1 cellular context compared by ENCODE assay signal in the genomic region with DNA sequence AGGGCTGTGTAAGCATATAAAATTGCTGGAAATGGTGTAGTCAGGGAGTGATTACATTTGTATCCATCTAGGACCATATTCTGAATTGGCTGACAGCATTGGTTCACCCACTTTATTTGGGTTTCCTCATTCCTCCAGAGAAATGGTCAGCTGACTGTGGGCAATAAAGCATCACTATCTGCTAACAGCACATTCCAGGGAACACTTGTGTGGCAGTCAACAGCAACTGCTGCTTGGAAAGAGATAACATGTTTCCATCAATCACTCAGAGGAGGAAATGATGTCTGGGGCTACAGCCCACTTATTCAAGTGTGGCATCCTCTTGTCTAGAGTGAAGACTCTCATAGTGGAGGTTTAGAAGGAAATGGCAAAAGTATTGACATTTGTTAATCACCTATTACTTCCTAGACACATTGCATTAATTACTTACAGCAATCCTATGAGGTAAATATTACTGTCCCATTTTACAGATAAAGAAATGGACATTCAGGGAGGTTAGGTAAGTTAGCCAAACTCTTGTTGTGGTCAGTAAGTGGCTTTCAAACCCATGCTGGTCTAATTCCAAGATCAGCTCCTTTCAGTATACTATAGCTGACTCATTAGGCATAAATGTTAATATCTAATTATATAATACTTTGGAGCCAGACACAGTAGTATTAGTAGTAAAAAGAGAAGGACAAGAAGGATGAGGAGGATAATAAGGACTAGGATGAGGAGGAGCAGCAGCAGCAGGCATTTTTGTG.
TF ChIP-seq lines count a peak whose summit lies in the region.

No MANE protein-coding gene starts in this region.

TF ChIP-seq in K562, 482 proteins besides CTCF, POLR2A, EP300 and RAD21 (continued from another document and continues in another):
- TF ChIP-seq, protein P1, sequence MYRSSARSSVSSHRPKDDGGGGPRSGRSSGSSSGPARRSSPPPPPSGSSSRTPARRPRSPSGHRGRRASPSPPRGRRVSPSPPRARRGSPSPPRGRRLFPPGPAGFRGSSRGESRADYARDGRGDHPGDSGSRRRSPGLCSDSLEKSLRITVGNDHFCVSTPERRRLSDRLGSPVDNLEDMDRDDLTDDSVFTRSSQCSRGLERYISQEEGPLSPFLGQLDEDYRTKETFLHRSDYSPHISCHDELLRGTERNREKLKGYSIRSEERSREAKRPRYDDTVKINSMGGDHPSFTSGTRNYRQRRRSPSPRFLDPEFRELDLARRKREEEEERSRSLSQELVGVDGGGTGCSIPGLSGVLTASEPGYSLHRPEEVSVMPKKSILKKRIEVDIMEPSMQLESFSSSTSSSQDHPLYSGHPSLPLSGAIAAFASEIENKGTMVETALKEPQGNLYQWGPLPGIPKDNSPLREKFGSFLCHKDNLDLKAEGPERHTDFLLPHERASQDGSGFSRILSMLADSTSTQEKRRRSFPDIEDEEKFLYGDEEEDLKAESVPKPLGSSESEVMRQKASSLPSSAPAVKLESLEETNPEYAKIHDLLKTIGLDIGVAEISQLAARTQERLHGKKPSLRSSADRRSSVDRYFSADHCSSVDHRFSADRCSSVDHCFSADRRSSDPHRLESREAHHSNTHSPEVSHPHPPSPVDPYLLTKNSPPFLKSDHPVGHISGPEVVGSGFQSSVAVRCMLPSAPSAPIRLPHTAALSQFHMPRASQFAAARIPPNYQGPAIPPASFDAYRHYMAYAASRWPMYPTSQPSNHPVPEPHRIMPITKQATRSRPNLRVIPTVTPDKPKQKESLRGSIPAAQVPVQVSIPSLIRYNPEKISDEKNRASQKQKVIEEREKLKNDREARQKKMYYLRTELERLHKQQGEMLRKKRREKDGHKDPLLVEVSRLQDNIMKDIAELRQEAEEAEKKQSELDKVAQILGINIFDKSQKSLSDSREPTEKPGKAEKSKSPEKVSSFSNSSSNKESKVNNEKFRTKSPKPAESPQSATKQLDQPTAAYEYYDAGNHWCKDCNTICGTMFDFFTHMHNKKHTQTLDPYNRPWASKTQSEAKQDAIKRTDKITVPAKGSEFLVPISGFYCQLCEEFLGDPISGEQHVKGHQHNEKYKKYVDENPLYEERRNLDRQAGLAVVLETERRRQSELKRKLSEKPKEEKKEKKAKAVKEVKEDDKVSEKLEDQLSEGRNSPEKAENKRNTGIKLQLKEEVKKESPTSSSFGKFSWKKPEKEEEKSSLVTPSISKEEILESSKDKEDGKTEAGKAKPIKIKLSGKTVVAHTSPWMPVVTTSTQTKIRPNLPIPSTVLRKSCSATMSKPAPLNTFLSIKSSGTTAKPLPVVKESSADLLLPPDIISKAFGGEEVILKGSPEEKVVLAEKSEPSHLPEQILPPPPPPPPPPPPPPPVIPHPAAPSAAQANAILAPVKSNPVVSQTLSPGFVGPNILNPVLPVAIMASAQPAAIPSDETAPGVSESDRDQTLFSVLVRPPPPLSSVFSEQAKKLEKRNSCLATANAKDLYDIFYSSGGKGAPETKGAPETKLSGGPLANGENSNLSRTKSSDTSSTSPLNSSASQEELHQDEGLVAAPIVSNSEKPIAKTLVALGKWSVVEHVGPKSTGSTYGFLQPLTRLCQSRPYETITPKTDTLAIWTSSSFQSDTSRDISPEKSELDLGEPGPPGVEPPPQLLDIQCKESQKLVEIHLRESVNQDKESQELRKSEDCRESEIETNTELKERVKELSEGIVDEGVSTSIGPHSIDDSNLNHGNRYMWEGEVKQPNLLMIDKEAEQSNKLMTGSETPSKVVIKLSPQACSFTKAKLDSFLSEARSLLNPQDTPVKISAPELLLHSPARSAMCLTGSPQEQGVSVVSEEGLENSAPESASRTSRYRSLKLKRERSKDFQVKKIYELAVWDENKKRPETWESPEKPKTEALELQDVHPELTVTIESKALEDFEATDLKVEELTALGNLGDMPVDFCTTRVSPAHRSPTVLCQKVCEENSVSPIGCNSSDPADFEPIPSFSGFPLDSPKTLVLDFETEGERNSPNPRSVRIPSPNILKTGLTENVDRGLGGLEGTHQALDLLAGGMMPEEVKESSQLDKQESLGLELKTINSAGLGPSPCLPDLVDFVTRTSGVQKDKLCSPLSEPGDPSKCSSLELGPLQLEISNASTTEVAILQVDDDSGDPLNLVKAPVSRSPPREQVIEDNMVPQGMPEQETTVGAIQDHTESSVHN (IDR thresholded peaks at IDR 0.05; ENCODE audit: borderline replicate concordance in 1 of 2, low read depth in 1 of 2): 0 out of 4 replicates have a peak, but pooled peaks of 1 of the 2 experiments have one; percentile 43
- TF ChIP-seq SMAD3 (CRISPR knock-in tag; conservative IDR thresholded peaks at IDR 0.05) (0 out of 2 replicates have a peak, but pooled peaks have one; percentile 59), ZNF668 (CRISPR knock-in tag; IDR thresholded peaks at IDR 0.05) (no peak), CREB1 (IDR thresholded peaks at IDR 0.05) (peak; percentile 67; the same call in 1 of the 2 replicates), CREB1 (CRISPR knock-in tag; IDR thresholded peaks at IDR 0.05) (no peak), SMARCC2 (IDR thresholded peaks at IDR 0.05; ENCODE audit: low read depth) (peak; percentile 81), SOX6 (IDR thresholded peaks at IDR 0.05) (peak; percentile 91), FOSL1 (tag; conservative IDR thresholded peaks at IDR 0.05) (peak; percentile 70), NFE2 (IDR thresholded peaks at IDR 0.05; ENCODE audit: low read depth) (no peak), MAFF (IDR thresholded peaks at IDR 0.05; ENCODE audit: low read length) (no peak), NFIC (IDR thresholded peaks at IDR 0.05) (peak; percentile 89), ZNF436 (CRISPR knock-in tag; IDR thresholded peaks at IDR 0.05) (no peak), ERF (CRISPR knock-in tag; IDR thresholded peaks at IDR 0.05) (peak; percentile 61; the same call in 1 of the 2 replicates), KLF16 (IDR thresholded peaks at IDR 0.05) (peak; percentile 94), DNMT1 (IDR thresholded peaks at IDR 0.05) (no peak), CTBP1 (IDR thresholded peaks at IDR 0.05; ENCODE audit: borderline replicate concordance) (peak; percentile 85; the same call in 1 of the 2 replicates), NEUROD1 (IDR thresholded peaks at IDR 0.05; ENCODE audit: borderline replicate concordance, low read depth, low read length, partially characterized antibody) (peak; percentile 52), ILF3 (IDR thresholded peaks at IDR 0.05; ENCODE audit: borderline replicate concordance) (no peak), HMGN3 (IDR thresholded peaks at IDR 0.05; ENCODE audit: borderline replicate concordance, extremely low read depth, insufficient read length, low read depth, low read length) (peak; percentile 59), POLR2AphosphoS2 (IDR thresholded peaks at IDR 0.05; ENCODE audit: low read length) (no peak), LEF1 (IDR thresholded peaks at IDR 0.05) (peak; percentile 81), FOXK2 (conservative IDR thresholded peaks at IDR 0.05 in 1 of 2, IDR thresholded peaks at IDR 0.05 in 1 of 2; ENCODE audit: low read depth in 2 of 2) (peak; percentile 67 to 68), ZNF175 (CRISPR knock-in tag; IDR thresholded peaks at IDR 0.05; ENCODE audit: low read depth) (peak; percentile 78; the same call in 1 of the 2 replicates), DACH1 (IDR thresholded peaks at IDR 0.05; ENCODE audit: partially characterized antibody) (peak; percentile 72), ARNT (IDR thresholded peaks at IDR 0.05) (peak in 1 of 2 experiments; percentile 82; a peak in 2 of 4 replicates), ZNF589 (CRISPR knock-in tag; IDR thresholded peaks at IDR 0.05; ENCODE audit: low read depth) (peak; percentile 53; the same call in 1 of the 2 replicates), ZNF347 (CRISPR knock-in tag; IDR thresholded peaks at IDR 0.05; ENCODE audit: low read depth) (no peak), RHOXF2B (CRISPR knock-in tag; conservative IDR thresholded peaks at IDR 0.05) (no peak), NFRKB (IDR thresholded peaks at IDR 0.05; ENCODE audit: low read depth) (no peak), ZNF174 (CRISPR knock-in tag; IDR thresholded peaks at IDR 0.05) (no peak), LARP7 (IDR thresholded peaks at IDR 0.05) (no peak), ZNF12 (CRISPR knock-in tag; IDR thresholded peaks at IDR 0.05) (no peak), HDGF (IDR thresholded peaks at IDR 0.05) (no peak)
- TF ChIP-seq, protein P2, sequence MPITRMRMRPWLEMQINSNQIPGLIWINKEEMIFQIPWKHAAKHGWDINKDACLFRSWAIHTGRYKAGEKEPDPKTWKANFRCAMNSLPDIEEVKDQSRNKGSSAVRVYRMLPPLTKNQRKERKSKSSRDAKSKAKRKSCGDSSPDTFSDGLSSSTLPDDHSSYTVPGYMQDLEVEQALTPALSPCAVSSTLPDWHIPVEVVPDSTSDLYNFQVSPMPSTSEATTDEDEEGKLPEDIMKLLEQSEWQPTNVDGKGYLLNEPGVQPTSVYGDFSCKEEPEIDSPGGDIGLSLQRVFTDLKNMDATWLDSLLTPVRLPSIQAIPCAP (CRISPR knock-in tag; IDR thresholded peaks at IDR 0.05; ENCODE audit: borderline replicate concordance): no peak
- TF ChIP-seq, protein P3, sequence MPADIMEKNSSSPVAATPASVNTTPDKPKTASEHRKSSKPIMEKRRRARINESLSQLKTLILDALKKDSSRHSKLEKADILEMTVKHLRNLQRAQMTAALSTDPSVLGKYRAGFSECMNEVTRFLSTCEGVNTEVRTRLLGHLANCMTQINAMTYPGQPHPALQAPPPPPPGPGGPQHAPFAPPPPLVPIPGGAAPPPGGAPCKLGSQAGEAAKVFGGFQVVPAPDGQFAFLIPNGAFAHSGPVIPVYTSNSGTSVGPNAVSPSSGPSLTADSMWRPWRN (IDR thresholded peaks at IDR 0.05; ENCODE audit: low read depth): peak; percentile 62; the same call in 1 of the 2 replicates
- TF ChIP-seq, protein P4, sequence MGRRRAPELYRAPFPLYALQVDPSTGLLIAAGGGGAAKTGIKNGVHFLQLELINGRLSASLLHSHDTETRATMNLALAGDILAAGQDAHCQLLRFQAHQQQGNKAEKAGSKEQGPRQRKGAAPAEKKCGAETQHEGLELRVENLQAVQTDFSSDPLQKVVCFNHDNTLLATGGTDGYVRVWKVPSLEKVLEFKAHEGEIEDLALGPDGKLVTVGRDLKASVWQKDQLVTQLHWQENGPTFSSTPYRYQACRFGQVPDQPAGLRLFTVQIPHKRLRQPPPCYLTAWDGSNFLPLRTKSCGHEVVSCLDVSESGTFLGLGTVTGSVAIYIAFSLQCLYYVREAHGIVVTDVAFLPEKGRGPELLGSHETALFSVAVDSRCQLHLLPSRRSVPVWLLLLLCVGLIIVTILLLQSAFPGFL (CRISPR knock-in tag; IDR thresholded peaks at IDR 0.05): no peak
- TF ChIP-seq, protein P5, sequence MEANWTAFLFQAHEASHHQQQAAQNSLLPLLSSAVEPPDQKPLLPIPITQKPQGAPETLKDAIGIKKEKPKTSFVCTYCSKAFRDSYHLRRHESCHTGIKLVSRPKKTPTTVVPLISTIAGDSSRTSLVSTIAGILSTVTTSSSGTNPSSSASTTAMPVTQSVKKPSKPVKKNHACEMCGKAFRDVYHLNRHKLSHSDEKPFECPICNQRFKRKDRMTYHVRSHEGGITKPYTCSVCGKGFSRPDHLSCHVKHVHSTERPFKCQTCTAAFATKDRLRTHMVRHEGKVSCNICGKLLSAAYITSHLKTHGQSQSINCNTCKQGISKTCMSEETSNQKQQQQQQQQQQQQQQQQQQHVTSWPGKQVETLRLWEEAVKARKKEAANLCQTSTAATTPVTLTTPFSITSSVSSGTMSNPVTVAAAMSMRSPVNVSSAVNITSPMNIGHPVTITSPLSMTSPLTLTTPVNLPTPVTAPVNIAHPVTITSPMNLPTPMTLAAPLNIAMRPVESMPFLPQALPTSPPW (CRISPR knock-in tag; IDR thresholded peaks at IDR 0.05): peak; percentile 57
- TF ChIP-seq, protein P6, sequence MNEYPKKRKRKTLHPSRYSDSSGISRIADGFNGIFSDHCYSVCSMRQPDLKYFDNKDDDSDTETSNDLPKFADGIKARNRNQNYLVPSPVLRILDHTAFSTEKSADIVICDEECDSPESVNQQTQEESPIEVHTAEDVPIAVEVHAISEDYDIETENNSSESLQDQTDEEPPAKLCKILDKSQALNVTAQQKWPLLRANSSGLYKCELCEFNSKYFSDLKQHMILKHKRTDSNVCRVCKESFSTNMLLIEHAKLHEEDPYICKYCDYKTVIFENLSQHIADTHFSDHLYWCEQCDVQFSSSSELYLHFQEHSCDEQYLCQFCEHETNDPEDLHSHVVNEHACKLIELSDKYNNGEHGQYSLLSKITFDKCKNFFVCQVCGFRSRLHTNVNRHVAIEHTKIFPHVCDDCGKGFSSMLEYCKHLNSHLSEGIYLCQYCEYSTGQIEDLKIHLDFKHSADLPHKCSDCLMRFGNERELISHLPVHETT (CRISPR knock-in tag; conservative IDR thresholded peaks at IDR 0.05 in 1 of 2, IDR thresholded peaks at IDR 0.05 in 1 of 2): peak in 1 of 2 experiments; percentile 66; a peak in 1 of 4 replicates
- TF ChIP-seq, protein P7, sequence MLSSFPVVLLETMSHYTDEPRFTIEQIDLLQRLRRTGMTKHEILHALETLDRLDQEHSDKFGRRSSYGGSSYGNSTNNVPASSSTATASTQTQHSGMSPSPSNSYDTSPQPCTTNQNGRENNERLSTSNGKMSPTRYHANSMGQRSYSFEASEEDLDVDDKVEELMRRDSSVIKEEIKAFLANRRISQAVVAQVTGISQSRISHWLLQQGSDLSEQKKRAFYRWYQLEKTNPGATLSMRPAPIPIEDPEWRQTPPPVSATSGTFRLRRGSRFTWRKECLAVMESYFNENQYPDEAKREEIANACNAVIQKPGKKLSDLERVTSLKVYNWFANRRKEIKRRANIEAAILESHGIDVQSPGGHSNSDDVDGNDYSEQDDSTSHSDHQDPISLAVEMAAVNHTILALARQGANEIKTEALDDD (IDR thresholded peaks at IDR 0.05): peak; percentile 39; the same call in 1 of the 2 replicates
- TF ChIP-seq, protein P8, sequence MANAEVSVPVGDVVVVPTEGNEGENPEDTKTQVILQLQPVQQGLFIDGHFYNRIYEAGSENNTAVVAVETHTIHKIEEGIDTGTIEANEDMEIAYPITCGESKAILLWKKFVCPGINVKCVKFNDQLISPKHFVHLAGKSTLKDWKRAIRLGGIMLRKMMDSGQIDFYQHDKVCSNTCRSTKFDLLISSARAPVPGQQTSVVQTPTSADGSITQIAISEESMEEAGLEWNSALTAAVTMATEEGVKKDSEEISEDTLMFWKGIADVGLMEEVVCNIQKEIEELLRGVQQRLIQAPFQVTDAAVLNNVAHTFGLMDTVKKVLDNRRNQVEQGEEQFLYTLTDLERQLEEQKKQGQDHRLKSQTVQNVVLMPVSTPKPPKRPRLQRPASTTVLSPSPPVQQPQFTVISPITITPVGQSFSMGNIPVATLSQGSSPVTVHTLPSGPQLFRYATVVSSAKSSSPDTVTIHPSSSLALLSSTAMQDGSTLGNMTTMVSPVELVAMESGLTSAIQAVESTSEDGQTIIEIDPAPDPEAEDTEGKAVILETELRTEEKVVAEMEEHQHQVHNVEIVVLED (CRISPR knock-in tag; IDR thresholded peaks at IDR 0.05): no peak
